Comparison of ENCODE assay signal across 9 cellular contexts in genomic region chr7:127253289-127254162, GRCh38. TPM values are rescaled to one million over a fixed set of nuclear protein-coding genes. Genes with fewer than 3 reads are reported as not detected.
DNase-seq lines count a peak whose midpoint lies in the region; ATAC-seq and TF ChIP-seq lines count a peak whose summit lies in the region.
"Had no signal": no experiment of that assay in that cellular context is flagged by ENCODE, and none has a peak within 500 bp of the region (broad histone marks: within the 10 kb centered on the region; RNA-seq: fewer than 3 reads in every experiment).

No MANE protein-coding gene starts in this region.

- no peaks in the 10 kb centered on the region for H3K4me1 ChIP-seq in OCI-LY7 (ENCODE audit: insufficient read depth, low read length, poor library complexity, severe bottlenecking)

- TF ChIP-seq EP300 in neural cell (conservative IDR thresholded peaks at IDR 0.05; ENCODE audit: poor library complexity, severe bottlenecking) = no peak

- H3K9ac ChIP-seq in neural cell (ENCODE audit: low read length) = peak overlapping the region; percentile 51

- H3K4me2 ChIP-seq in OCI-LY7 (ENCODE audit: low read length) (peak overlapping the region; percentile 93), neural cell (ENCODE audit: low read length) (peak overlapping the region; percentile 100)

- no peaks in the 10 kb centered on the region for H3K79me2 ChIP-seq in OCI-LY7 (ENCODE audit: insufficient read depth, low read depth, low read length)
- no peaks in the 10 kb centered on the region for H3K79me2 ChIP-seq in neural cell (replicated peaks; ENCODE audit: insufficient read depth, low read length)

- POLR2A ChIA-PET in OCI-LY7 (lab: Charles Lee) = no interaction called here

- H3K9me3 ChIP-seq in OCI-LY7 (ENCODE audit: low read length) (no peaks in the 10 kb centered on the region), neural cell (ENCODE audit: low read length) (no peaks in the 10 kb centered on the region)

- no peaks in the 10 kb centered on the region for H4K20me1 ChIP-seq in OCI-LY7 (ENCODE audit: insufficient read depth, low read length)
- H4K20me1 ChIP-seq in neural cell (ENCODE audit: insufficient read depth) = no peaks in the 10 kb centered on the region

- H3K36me3 ChIP-seq in OCI-LY7 (ENCODE audit: insufficient read depth, low read length) (no peaks in the 10 kb centered on the region), neural cell (ENCODE audit: insufficient read depth, low read length) (no peaks in the 10 kb centered on the region)

- peak overlapping the region; percentile 68 for H3K4me3 ChIP-seq in OCI-LY7 (ENCODE audit: low read depth, low read length, poor library complexity, severe bottlenecking)
- peak overlapping the region; percentile 68 to 70 for H3K4me3 ChIP-seq in foreskin fibroblast (ENCODE audit: low read depth in 1 of 2, low read length in 2 of 2)
- H3K4me3 ChIP-seq in neural cell (ENCODE audit: low read length) = peak overlapping the region; percentile 89

- TF ChIP-seq CTCF in OCI-LY7 (conservative IDR thresholded peaks at IDR 0.05; ENCODE audit: low read length) (peak; percentile 82), foreskin fibroblast (IDR thresholded peaks at IDR 0.05; ENCODE audit: low read depth, low read length) (peak; percentile 90), neural cell (IDR thresholded peaks at IDR 0.05; ENCODE audit: poor library complexity, severe bottlenecking) (peak; percentile 94)

- H3K27ac ChIP-seq in OCI-LY7 (ENCODE audit: low read depth, low read length, poor library complexity, severe bottlenecking) (no peak overlapping the region), neural cell (ENCODE audit: low read length) (no peak overlapping the region)

- no peaks in the 10 kb centered on the region for H3F3A ChIP-seq in neural cell (ENCODE audit: insufficient read depth, low read length, poor library complexity, severe bottlenecking)

- CTCF ChIA-PET in OCI-LY7 (lab: Charles Lee; ENCODE audit: unreplicated experiment) = interaction anchor here (0.6 kb wide), 1 partner anchor 164 kb away, joined by 3 read pairs; no protein-coding TSS in a partner anchor

- TF ChIP-seq RAD21 in neural cell (conservative IDR thresholded peaks at IDR 0.05) = peak; percentile 94

- peak; percentile 79 for ATAC-seq in GM21381 (IDR thresholded peaks at IDR 0.05; ENCODE audit: unreplicated experiment)

- BruUV-seq in OCI-LY7 (replicated peaks; lab: Mats Ljungman, UMichigan) = no TSS peak

- H2AFZ ChIP-seq in OCI-LY7 (ENCODE audit: low read length) (peak overlapping the region; percentile 97), neural cell (ENCODE audit: low read depth, low read length) (peak overlapping the region; percentile 41)

- intact Hi-C loops in OCI-LY7 (cut with micrococcal nuclease; ENCODE audit: unreplicated experiment) = loop anchor here (5.0 kb wide), 1 partner anchor 451 kb away; no protein-coding TSS in a partner anchor

- no peaks in the 10 kb centered on the region for H3K9me2 ChIP-seq in OCI-LY7 (ENCODE audit: insufficient read depth, low read length)
- no peaks in the 10 kb centered on the region for H3K9me2 ChIP-seq in neural cell (ENCODE audit: insufficient read depth, low read length)

- DNase-seq in DMS114 treated with DMSO at 0.1 percent for 48 hours (lab: John Stamatoyannopoulos, UW; ENCODE audit: unreplicated experiment) (peak; percentile 35), HT-29 (ENCODE audit: low spot score) (peak; percentile 52), OCI-LY7 (ENCODE audit: low spot score) (peak; percentile 52), foreskin fibroblast (peak; percentile 41 to 82), superior temporal gyrus (ENCODE audit: extremely low spot score) (peak; percentile 75)
- DNase-seq in activated effector memory CD4-positive, alpha-beta T cell treated with Interleukin-2 at 50 U/mL for 16 hours = peak; percentile 38

- peaks cover 42% of the 10 kb centered on the region for H3K27me3 ChIP-seq in neural cell (ENCODE audit: insufficient read depth, low read depth, low read length)

TF ChIP-seq in neural cell, 6 proteins besides CTCF, POLR2A, EP300 and RAD21:
- TF ChIP-seq REST (IDR thresholded peaks at IDR 0.05; ENCODE audit: borderline replicate concordance) (no peak), EZH2 (IDR thresholded peaks at IDR 0.05; ENCODE audit: borderline replicate concordance, insufficient read depth, low read length, poor library complexity, severe bottlenecking) (no peak), SMC3 (conservative IDR thresholded peaks at IDR 0.05; ENCODE audit: poor library complexity) (peak; percentile 87), MXI1 (conservative IDR thresholded peaks at IDR 0.05; ENCODE audit: poor library complexity, severe bottlenecking) (peak; percentile 66), TAF1 (IDR thresholded peaks at IDR 0.05; ENCODE audit: low read depth) (no peak), POLR2AphosphoS5 (IDR thresholded peaks at IDR 0.05) (no peak)

RNA-seq across cellular contexts. Expression of gene GRM8, which starts 0.8 kb away (rescaled TPM):
- total RNA-seq in HT-29 (2014; rRNA removed; shearing (Covaris generic)) = not detected in 2 replicates
- total RNA-seq in OCI-LY7 (2014; rRNA removed; shearing (Covaris generic)) = not detected in 2 replicates
- total RNA-seq in OCI-LY7 (2022) = not detected in 2 replicates
- 1.5 TPM in 2 replicates for polyA plus RNA-seq in neural cell
- 5.6 and 6.6 TPM in 2 replicates for polyA minus RNA-seq in neural cell
- total RNA-seq: glomerular endothelial cell had no signal
